ENCODE assay signal across 1 cellular context in the genomic region with DNA sequence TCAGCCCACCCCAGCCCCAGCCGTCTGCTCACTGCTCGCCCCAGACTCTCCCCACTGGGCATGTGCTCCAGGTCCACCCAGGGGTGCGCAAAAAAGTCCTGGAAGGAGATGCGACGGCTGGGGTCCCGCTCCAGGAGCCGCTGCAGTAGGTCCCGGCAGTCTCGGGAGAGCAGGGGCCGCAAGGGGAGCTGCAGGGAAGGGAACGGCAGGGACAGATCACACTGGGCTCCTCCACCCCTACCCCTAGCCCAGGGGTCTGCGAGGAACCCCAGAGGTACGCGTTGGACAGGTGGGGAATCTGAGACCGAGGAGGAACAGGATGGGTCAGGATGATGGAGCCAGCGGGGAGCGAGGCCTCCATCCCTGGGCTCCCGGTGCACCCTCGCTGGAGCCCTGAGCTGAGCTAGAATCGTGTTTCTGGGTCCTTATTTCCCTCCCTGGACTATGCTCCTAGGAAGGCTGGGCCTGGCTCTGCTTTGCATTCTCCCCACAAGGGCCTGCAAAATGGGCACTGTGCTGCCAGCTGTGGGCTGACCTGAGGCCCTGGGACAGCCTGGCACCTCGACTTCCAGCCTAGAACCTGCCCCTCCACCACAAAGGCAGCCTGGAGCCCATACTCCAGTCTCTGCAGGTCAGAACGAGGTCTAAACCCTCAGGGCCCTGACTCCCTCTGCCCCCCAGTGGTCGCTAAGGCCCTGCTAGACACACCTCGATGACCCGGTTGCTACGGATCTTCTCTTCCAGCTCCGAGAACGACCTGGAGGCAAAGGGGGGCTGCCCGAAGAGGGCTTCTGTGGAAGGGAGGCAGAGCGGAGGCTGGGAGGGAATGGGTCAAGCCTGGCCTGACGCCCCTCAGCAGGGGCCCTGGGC.
TF ChIP-seq lines count a peak whose summit lies in the region.

No MANE protein-coding gene starts in this region.

TF ChIP-seq in H1, 55 proteins besides CTCF, POLR2A, EP300 and RAD21:
- TF ChIP-seq TEAD4 (IDR thresholded peaks at IDR 0.05; ENCODE audit: low read depth, low read length) = no peak
- no peak for TF ChIP-seq TAF1 (IDR thresholded peaks at IDR 0.05; ENCODE audit: low read depth, low read length)
- TF ChIP-seq USF2 (IDR thresholded peaks at IDR 0.05; ENCODE audit: low read length) = no peak
- TF ChIP-seq NRF1 (IDR thresholded peaks at IDR 0.05; ENCODE audit: low read depth, low read length) = no peak
- no peak for TF ChIP-seq ZNF274 (IDR thresholded peaks at IDR 0.05; ENCODE audit: borderline replicate concordance, extremely low read depth, low read length)
- TF ChIP-seq KDM4A (IDR thresholded peaks at IDR 0.05; ENCODE audit: low read depth, low read length, severe bottlenecking) = no peak
